In the genomic region with DNA sequence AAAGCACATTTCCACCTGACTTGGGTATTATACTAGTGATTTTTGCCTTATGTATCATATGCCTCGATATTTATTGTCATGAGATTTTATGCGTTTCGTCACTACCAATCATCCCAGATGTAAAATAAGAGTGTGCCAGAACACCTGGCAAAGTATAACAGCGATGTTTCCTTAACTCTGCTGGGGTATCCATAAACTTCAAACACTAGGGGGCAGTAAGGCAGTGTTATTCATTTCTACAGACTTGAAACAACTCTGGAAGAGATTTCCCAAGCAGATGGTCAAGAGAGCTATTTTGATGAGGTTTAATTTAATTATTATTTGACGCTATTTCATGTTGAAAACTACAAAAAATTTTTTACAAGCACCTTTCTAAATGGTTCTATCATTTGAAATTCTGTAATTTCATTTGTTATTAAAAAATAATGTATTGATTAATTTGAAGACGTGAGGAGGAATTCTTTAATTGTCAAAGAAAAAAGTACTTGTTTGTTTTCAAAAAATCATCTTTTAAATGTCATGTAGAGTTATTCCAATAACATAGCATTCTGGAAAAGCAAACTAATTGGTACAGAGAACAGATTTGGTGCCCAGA, we compare ENCODE assay signal across 10 cellular contexts.
DNase-seq lines count a peak whose midpoint lies in the region; ATAC-seq and TF ChIP-seq lines count a peak whose summit lies in the region.
"Had no signal": no experiment of that assay in that cellular context is flagged by ENCODE, and none has a peak within 500 bp of the region (broad histone marks: within the 10 kb centered on the region; RNA-seq: fewer than 3 reads in every experiment).

No MANE protein-coding gene starts in this region.

- no peak overlapping the region for H3K18ac ChIP-seq in neuronal stem cell (ENCODE audit: low read length)

- POLR2A ChIA-PET in WTC11 (lab: Charles Lee), result no interaction called here

- H3K36me3 ChIP-seq in neuronal stem cell (replicated peaks in 1 of 2; ENCODE audit: control insufficient read depth in 2 of 2, insufficient read depth in 2 of 2, low read length in 2 of 2), result no peaks in the 10 kb centered on the region
- H3K36me3 ChIP-seq: tibial nerve had no signal

- H3K27ac ChIP-seq in neuronal stem cell (replicated peaks; ENCODE audit: low read length), result no peak overlapping the region
- H3K27ac ChIP-seq: skin epidermis, tibial nerve had no signal

- no peaks in the 10 kb centered on the region for H3K27me3 ChIP-seq in neuronal stem cell (ENCODE audit: control insufficient read depth in 3 of 3, insufficient read depth in 3 of 3, low read depth in 1 of 3, low read length in 3 of 3)
- H3K27me3 ChIP-seq: tibial nerve had no signal

- H3K79me1 ChIP-seq in neuronal stem cell (ENCODE audit: low read depth, low read length), result no peaks in the 10 kb centered on the region

- no peak overlapping the region for H3K14ac ChIP-seq in neuronal stem cell (ENCODE audit: low read length)

- no peak overlapping the region for H3K4ac ChIP-seq in neuronal stem cell (ENCODE audit: low read length)

- no peak overlapping the region for H3K9ac ChIP-seq in neuronal stem cell (ENCODE audit: low read depth, low read length, poor library complexity)

- no peak overlapping the region for H3K23ac ChIP-seq in neuronal stem cell (ENCODE audit: low read depth, low read length, poor library complexity)

- no peaks in the 10 kb centered on the region for H3K4me1 ChIP-seq in neuronal stem cell (ENCODE audit: control insufficient read depth in 2 of 2, insufficient read depth in 1 of 2, low read depth in 1 of 2, low read length in 2 of 2)
- H3K4me1 ChIP-seq: tibial nerve had no signal

- no peak overlapping the region for H2BK12ac ChIP-seq in neuronal stem cell (ENCODE audit: low read length)

- peaks cover 8% of the 10 kb centered on the region for H3K4me1 Mint-ChIP-seq in WTC11
- H3K4me1 Mint-ChIP-seq in activated T-helper 1 cell treated with anti-CD3 and anti-CD28 coated beads, Interleukin-12 subunit alpha, Interleukin-12 subunit beta, Interleukin-2, Interleukin-4 antibody, amounts not matched to agents 30 ng/mL and 10 ng/mL and 1 ng/mL, durations not matched to agents 14 hours and 24 hours and 36 hours (ENCODE audit: low read depth), result no peaks in the 10 kb centered on the region

- no peaks in the 10 kb centered on the region; the same call in 1 of the 2 replicates for H3K27me3 Mint-ChIP-seq in WTC11 (ENCODE audit: low read depth)
- no peaks in the 10 kb centered on the region for H3K27me3 Mint-ChIP-seq in activated T-helper 1 cell treated with anti-CD3 and anti-CD28 coated beads, Interleukin-12 subunit alpha, Interleukin-12 subunit beta, Interleukin-2, Interleukin-4 antibody, amounts not matched to agents 30 ng/mL and 10 ng/mL and 1 ng/mL, durations not matched to agents 14 hours and 24 hours and 36 hours (ENCODE audit: insufficient read depth)

- peaks cover 52% of the 10 kb centered on the region for H3K36me3 Mint-ChIP-seq in WTC11
- H3K36me3 Mint-ChIP-seq in activated T-helper 1 cell treated with anti-CD3 and anti-CD28 coated beads, Interleukin-12 subunit alpha, Interleukin-12 subunit beta, Interleukin-2, Interleukin-4 antibody, amounts not matched to agents 30 ng/mL and 10 ng/mL and 1 ng/mL, durations not matched to agents 14 hours and 24 hours and 36 hours (ENCODE audit: low read depth), result no peaks in the 10 kb centered on the region

- DNase-seq in NCI-H446 treated with DMSO at 0.1 percent for 48 hours (lab: John Stamatoyannopoulos, UW) (peak; percentile 77), WTC11 (ENCODE audit: low spot score) (no peak), neuronal stem cell (ENCODE audit: low spot score) (peak; percentile 6), Right ventricle myocardium inferior (ENCODE audit: missing footprints) (no peak), cortex of kidney (lab: John Stamatoyannopoulos, UW) (no peak)
- no peak for DNase-seq in activated T-helper 1 cell treated with anti-CD3 and anti-CD28 coated beads, Interleukin-12 subunit alpha, Interleukin-12 subunit beta, Interleukin-2, Interleukin-4 antibody, amounts not matched to agents 30 ng/mL and 10 ng/mL and 1 ng/mL, durations not matched to agents 14 hours and 24 hours and 36 hours (ENCODE audit: low spot score)
- DNase-seq: anterior cingulate cortex had no signal

- no peak overlapping the region for H2BK120ac ChIP-seq in neuronal stem cell (ENCODE audit: low read depth, low read length)

- 100% methylated on average over 1 of the region's 6 CpGs for WGBS in neuronal stem cell (ENCODE audit: extremely low coverage in 2 of 2, insufficient read length in 2 of 2, insufficient replicate concordance in 1 of 2), 2 donors

- intact Hi-C loops in activated T-helper 1 cell treated with anti-CD3 and anti-CD28 coated beads, Interleukin-12 subunit alpha, Interleukin-12 subunit beta, Interleukin-2, Interleukin-4 antibody, amounts not matched to agents 30 ng/mL and 10 ng/mL and 1 ng/mL, durations not matched to agents 14 hours and 24 hours and 36 hours (cut with micrococcal nuclease), result no loop called here
- intact Hi-C loops in Right ventricle myocardium inferior (cut with DNase I), result no loop called here

- no peak overlapping the region for H4K8ac ChIP-seq in neuronal stem cell (ENCODE audit: low read depth, low read length)

- H3K4me2 ChIP-seq in neuronal stem cell (ENCODE audit: insufficient read depth, low read length, poor library complexity, severe bottlenecking), result no peak overlapping the region

- CTCF ChIA-PET in WTC11 (lab: Charles Lee), result interaction anchor here (0.6 to 1.0 kb wide), 8 partner anchors 12 to 1186 kb away, joined by 3 to 4 read pairs (median 3); no protein-coding TSS in a partner anchor

- peak; percentile 56 for ATAC-seq in HG03354 (IDR thresholded peaks at IDR 0.05; ENCODE audit: poor library complexity, severe bottlenecking, unreplicated experiment)
- peak; percentile 85 for ATAC-seq in WTC11
- ATAC-seq in Right ventricle myocardium inferior, result no peak

- no peak overlapping the region for H3K4me3 Mint-ChIP-seq in WTC11
- H3K4me3 Mint-ChIP-seq in activated T-helper 1 cell treated with anti-CD3 and anti-CD28 coated beads, Interleukin-12 subunit alpha, Interleukin-12 subunit beta, Interleukin-2, Interleukin-4 antibody, amounts not matched to agents 30 ng/mL and 10 ng/mL and 1 ng/mL, durations not matched to agents 14 hours and 24 hours and 36 hours, result no peak overlapping the region

- no peak overlapping the region for H4K91ac ChIP-seq in neuronal stem cell (ENCODE audit: low read depth, low read length, poor library complexity)

- H3K9me3 Mint-ChIP-seq in WTC11, result peaks cover 55% of the 10 kb centered on the region
- H3K9me3 Mint-ChIP-seq in activated T-helper 1 cell treated with anti-CD3 and anti-CD28 coated beads, Interleukin-12 subunit alpha, Interleukin-12 subunit beta, Interleukin-2, Interleukin-4 antibody, amounts not matched to agents 30 ng/mL and 10 ng/mL and 1 ng/mL, durations not matched to agents 14 hours and 24 hours and 36 hours, result peaks cover 34% of the 10 kb centered on the region

- peak; percentile 47; the same call in 1 of the 2 replicates for TF ChIP-seq CTCF in WTC11 (IDR thresholded peaks at IDR 0.05)

- no peak overlapping the region for H2AK5ac ChIP-seq in neuronal stem cell (ENCODE audit: low read depth, low read length)

- no peak overlapping the region for H2BK15ac ChIP-seq in neuronal stem cell (ENCODE audit: low read length)

- no peak overlapping the region for H2AFZ ChIP-seq in neuronal stem cell (ENCODE audit: low read length)

- H3K4me3 ChIP-seq in neuronal stem cell (ENCODE audit: low read length in 2 of 2), result no peak overlapping the region
- H3K4me3 ChIP-seq: skin epidermis, tibial nerve had no signal

- no peaks in the 10 kb centered on the region for H3K9me3 ChIP-seq in neuronal stem cell (replicated peaks in 1 of 2; ENCODE audit: control insufficient read depth in 2 of 2, insufficient read depth in 1 of 2, low read depth in 1 of 2, low read length in 2 of 2)

- no peak overlapping the region for H3K27ac Mint-ChIP-seq in WTC11
- no peak overlapping the region for H3K27ac Mint-ChIP-seq in activated T-helper 1 cell treated with anti-CD3 and anti-CD28 coated beads, Interleukin-12 subunit alpha, Interleukin-12 subunit beta, Interleukin-2, Interleukin-4 antibody, amounts not matched to agents 30 ng/mL and 10 ng/mL and 1 ng/mL, durations not matched to agents 14 hours and 24 hours and 36 hours

- H2BK5ac ChIP-seq in neuronal stem cell (ENCODE audit: low read length), result no peak overlapping the region

TF ChIP-seq in WTC11, 78 proteins besides CTCF, POLR2A, EP300 and RAD21:
- TF ChIP-seq NR1H2 (CRISPR knock-in tag; IDR thresholded peaks at IDR 0.05) (no peak), SP1 (CRISPR knock-in tag; conservative IDR thresholded peaks at IDR 0.05) (0 out of 2 replicates have a peak, but pooled peaks have one; percentile 17), TCF7 (CRISPR knock-in tag; IDR thresholded peaks at IDR 0.05; ENCODE audit: low read depth) (no peak)

Comparison
In these comparisons a context has a peak if more than half of its experiments do, and no peak if none do; other contexts are left out.
1. DNase-seq: peak in NCI-H446 treated with DMSO at 0.1 percent for 48 hours (single experiment) and neuronal stem cell (single experiment); none in WTC11 (single experiment), activated T-helper 1 cell treated with anti-CD3 and anti-CD28 coated beads, Interleukin-12 subunit alpha, Interleukin-12 subunit beta, Interleukin-2, Interleukin-4 antibody, amounts not matched to agents 30 ng/mL and 10 ng/mL and 1 ng/mL, durations not matched to agents 14 hours and 24 hours and 36 hours (single experiment), Right ventricle myocardium inferior (single experiment) and cortex of kidney (single experiment).